Comparison of ENCODE assay signal across 10 cellular contexts in the genomic region with DNA sequence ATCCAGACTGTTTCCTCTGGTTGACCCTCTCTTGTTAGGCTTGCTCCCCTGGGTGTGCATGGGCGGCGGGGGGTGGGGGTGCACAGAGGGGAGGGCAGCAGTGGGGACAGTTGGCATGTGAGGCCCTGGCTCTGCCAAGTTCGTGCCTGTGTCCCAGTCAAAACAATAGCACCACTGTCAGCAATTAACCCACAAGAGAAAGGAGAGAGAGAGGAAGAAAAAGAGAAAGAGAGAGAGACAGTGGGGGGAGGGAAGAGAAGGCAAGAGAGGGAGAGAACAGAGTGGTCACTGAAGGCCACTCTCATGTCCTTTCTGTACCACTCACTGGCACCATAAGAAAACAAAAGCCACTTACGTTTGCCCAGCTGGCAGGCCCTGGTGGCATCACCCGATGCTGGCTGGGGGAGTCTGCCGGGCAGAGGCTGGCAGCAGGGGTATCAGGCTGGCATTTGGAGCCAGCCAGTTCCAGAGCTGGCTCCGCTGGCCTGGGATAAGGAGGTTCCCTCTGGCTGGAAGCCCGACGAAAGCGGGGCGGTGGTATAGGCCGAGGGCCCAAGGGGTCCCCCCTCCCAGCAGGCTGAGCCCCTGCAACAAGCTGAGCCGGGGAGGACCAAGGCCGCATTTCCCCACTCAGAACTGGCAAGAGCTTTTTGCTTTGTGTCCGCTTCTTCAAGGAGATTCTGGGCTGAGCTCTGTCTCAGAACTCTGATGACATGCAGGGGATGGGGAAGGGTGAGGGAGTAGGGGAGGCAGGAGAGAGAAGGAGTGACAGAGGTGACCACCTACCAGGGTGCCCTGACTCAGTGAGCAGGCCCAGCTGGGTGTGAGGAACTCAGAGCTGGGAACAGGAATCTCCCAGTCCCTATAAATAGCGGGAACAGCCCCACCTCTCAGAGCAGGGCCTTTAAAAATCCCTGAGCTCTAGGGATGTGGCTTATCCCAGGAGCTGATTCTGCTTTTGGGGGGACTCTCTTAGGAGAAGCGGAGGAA. TPM values are rescaled to one million over a fixed set of nuclear protein-coding genes. Genes with fewer than 3 reads are reported as not detected.
DNase-seq lines count a peak whose midpoint lies in the region; ATAC-seq and TF ChIP-seq lines count a peak whose summit lies in the region.
"Had no signal": no experiment of that assay in that cellular context is flagged by ENCODE, and none has a peak within 500 bp of the region (broad histone marks: within the 10 kb centered on the region; RNA-seq: fewer than 3 reads in every experiment).

No MANE protein-coding gene starts in this region.

- H2AFZ ChIP-seq in neuronal stem cell (ENCODE audit: low read length) = no peak overlapping the region

- peak overlapping the region; percentile 69 to 80 (median 76); a peak in 21 of 22 replicates for H3K9ac ChIP-seq in BLaER1 treated with 17β-estradiol and CSF1 and Interleukin-3, amounts not matched to agents 10 nM and 100 nM
- no peak overlapping the region for H3K9ac ChIP-seq in neuronal stem cell (ENCODE audit: low read depth, low read length, poor library complexity)

- no peak overlapping the region for H4K8ac ChIP-seq in neuronal stem cell (ENCODE audit: low read depth, low read length)

- no peak overlapping the region for H3K14ac ChIP-seq in neuronal stem cell (ENCODE audit: low read length)

- H2BK15ac ChIP-seq in neuronal stem cell (ENCODE audit: low read length) = no peak overlapping the region

- H2BK5ac ChIP-seq in neuronal stem cell (ENCODE audit: low read length) = no peak overlapping the region

- H3K27me3 ChIP-seq in BLaER1 treated with 17β-estradiol and CSF1 and Interleukin-3, amounts not matched to agents 10 nM and 100 nM = no peaks in the 10 kb centered on the region
- H3K27me3 ChIP-seq in esophagus squamous epithelium (no peaks in the 10 kb centered on the region), neuronal stem cell (ENCODE audit: control insufficient read depth in 3 of 3, insufficient read depth in 3 of 3, low read depth in 1 of 3, low read length in 3 of 3) (no peaks in the 10 kb centered on the region)
- H3K27me3 ChIP-seq: MG63 had no signal

- no peak overlapping the region for H4K91ac ChIP-seq in neuronal stem cell (ENCODE audit: low read depth, low read length, poor library complexity)

- no peak for ATAC-seq in HG03196 (IDR thresholded peaks at IDR 0.05; ENCODE audit: unreplicated experiment)

- peaks cover 4% of the 10 kb centered on the region for H3K79me1 ChIP-seq in neuronal stem cell (ENCODE audit: low read depth, low read length)

- H2BK120ac ChIP-seq in neuronal stem cell (ENCODE audit: low read depth, low read length) = no peak overlapping the region

- H3K4me2 ChIP-seq in BLaER1 treated with 17β-estradiol and CSF1 and Interleukin-3, amounts not matched to agents 10 nM and 100 nM = peak overlapping the region; percentile 78 to 99 (median 93)
- no peak overlapping the region for H3K4me2 ChIP-seq in neuronal stem cell (ENCODE audit: insufficient read depth, low read length, poor library complexity, severe bottlenecking)

- DNase-seq in NB4 (ENCODE audit: low read depth) (peak; percentile 28), esophagus squamous epithelium (lab: John Stamatoyannopoulos, UW) (no peak), neuronal stem cell (ENCODE audit: low spot score) (no peak), SIG-M5 treated with dmso at 0.1 percent for 504 hours (lab: John Stamatoyannopoulos, UW; ENCODE audit: unreplicated experiment) (no peak), NCI-H1694 (lab: John Stamatoyannopoulos, UW) (no peak), NCI-H1436 (lab: John Stamatoyannopoulos, UW) (no peak)
- DNase-seq: activated T-cell treated with anti-CD3 and anti-CD28 coated beads, Interleukin-2, amount 50 U/mL, for 48 hours; MG63 had no signal

- H3K9me3 ChIP-seq in BLaER1 treated with 17β-estradiol and CSF1 and Interleukin-3, amounts not matched to agents 10 nM and 100 nM (replicated peaks in 1 of 11) = peaks cover 0 to 1% (median 0%) of the 10 kb centered on the region in 11 experiments; a peak in 2 of 22 replicates
- H3K9me3 ChIP-seq in esophagus squamous epithelium = no peaks in the 10 kb centered on the region
- peaks cover 0 to 3% of the 10 kb centered on the region in 2 donors for H3K9me3 ChIP-seq in neuronal stem cell (replicated peaks in 1 of 2; ENCODE audit: control insufficient read depth in 2 of 2, insufficient read depth in 1 of 2, low read depth in 1 of 2, low read length in 2 of 2)
- H3K9me3 ChIP-seq: MG63 had no signal

- intact Hi-C loops in esophagus squamous epithelium (cut with DNase I) = no loop called here

- TF ChIP-seq CTCF in NB4 (IDR thresholded peaks at IDR 0.05; ENCODE audit: low read depth, low read length) (no peak), esophagus squamous epithelium (IDR thresholded peaks at IDR 0.05) (no peak)

- TF ChIP-seq POLR2A in NB4 (IDR thresholded peaks at IDR 0.05; ENCODE audit: extremely low read depth, insufficient read length) (no peak), esophagus squamous epithelium (IDR thresholded peaks at IDR 0.05) (no peak)

- peaks cover 16 to 68% (median 36%) of the 10 kb centered on the region in 11 experiments for H3K36me3 ChIP-seq in BLaER1 treated with 17β-estradiol and CSF1 and Interleukin-3, amounts not matched to agents 10 nM and 100 nM
- peaks cover 5 to 73% (median 6%) of the 10 kb centered on the region in 3 donors for H3K36me3 ChIP-seq in esophagus squamous epithelium
- H3K36me3 ChIP-seq in neuronal stem cell (replicated peaks in 1 of 2; ENCODE audit: control insufficient read depth in 2 of 2, insufficient read depth in 2 of 2, low read length in 2 of 2) = peaks cover 31 to 86% of the 10 kb centered on the region in 2 donors
- H3K36me3 ChIP-seq: MG63 had no signal

- no peak overlapping the region for H2AK5ac ChIP-seq in neuronal stem cell (ENCODE audit: low read depth, low read length)

- 71 to 82% methylated on average over 7 to 13 of the region's 17 CpGs for WGBS in esophagus squamous epithelium, 2 donors
- WGBS in neuronal stem cell (ENCODE audit: extremely low coverage in 2 of 2, insufficient read length in 2 of 2, insufficient replicate concordance in 1 of 2), 2 donors = no CpG with 5 or more reads among the region's 17 CpGs

- H3K27ac ChIP-seq in BLaER1 treated with 17β-estradiol and CSF1 and Interleukin-3, amounts not matched to agents 10 nM and 100 nM = peak overlapping the region; percentile 84 to 95 (median 92)
- peak overlapping the region; percentile 54 to 73 (median 67) for H3K27ac ChIP-seq in esophagus squamous epithelium
- no peak overlapping the region for H3K27ac ChIP-seq in neuronal stem cell (replicated peaks; ENCODE audit: low read length)

- no peak overlapping the region for H3K4ac ChIP-seq in neuronal stem cell (ENCODE audit: low read length)

- H3K4me3 ChIP-seq in BLaER1 treated with 17β-estradiol and CSF1 and Interleukin-3, amounts not matched to agents 10 nM and 100 nM = peak overlapping the region in 8 of 10 experiments; percentile 14 to 51 (median 30); a peak in 9 of 20 replicates
- no peak overlapping the region for H3K4me3 ChIP-seq in NB4 (ENCODE audit: low read depth, low read length)
- H3K4me3 ChIP-seq in esophagus squamous epithelium = no peak overlapping the region
- no peak overlapping the region for H3K4me3 ChIP-seq in neuronal stem cell (ENCODE audit: low read length in 2 of 2)
- H3K4me3 ChIP-seq: MG63 had no signal

- peaks cover 79 to 90% (median 87%) of the 10 kb centered on the region in 10 experiments for H3K4me1 ChIP-seq in BLaER1 treated with 17β-estradiol and CSF1 and Interleukin-3, amounts not matched to agents 10 nM and 100 nM
- peaks cover 22 to 70% (median 43%) of the 10 kb centered on the region in 3 donors for H3K4me1 ChIP-seq in esophagus squamous epithelium
- H3K4me1 ChIP-seq in neuronal stem cell (ENCODE audit: control insufficient read depth in 2 of 2, insufficient read depth in 1 of 2, low read depth in 1 of 2, low read length in 2 of 2) = peaks cover 0 to 5% of the 10 kb centered on the region in 2 donors

- H3K23ac ChIP-seq in neuronal stem cell (ENCODE audit: low read depth, low read length, poor library complexity) = no peak overlapping the region

- H3K18ac ChIP-seq in neuronal stem cell (ENCODE audit: low read length) = peak overlapping the region; percentile 42

- peaks cover 0 to 37% (median 0%) of the 10 kb centered on the region in 11 experiments; a peak in 5 of 22 replicates for H4K20me1 ChIP-seq in BLaER1 treated with 17β-estradiol and CSF1 and Interleukin-3, amounts not matched to agents 10 nM and 100 nM

- H2BK12ac ChIP-seq in neuronal stem cell (ENCODE audit: low read length) = no peak overlapping the region

RNA-seq across cellular contexts. Expression of a gene that starts 27.9 kb away (rescaled TPM):
- total RNA-seq in esophagus squamous epithelium = 10 to 100 TPM; 19.4 to 40.2 (median 21.3) TPM
- polyA plus RNA-seq in neuronal stem cell (2013, experiment 1 of 2) = 15.3 TPM
- 16.6 TPM for polyA plus RNA-seq in neuronal stem cell (2013, experiment 2 of 2)

RNA-seq across cellular contexts. Expression of a gene that starts 49.5 kb away (rescaled TPM):
- 10 to 100 TPM; 13.2 to 62.8 (median 23.8) TPM for total RNA-seq in esophagus squamous epithelium
- 18.0 TPM for polyA plus RNA-seq in neuronal stem cell (2013, experiment 1 of 2)
- polyA plus RNA-seq in neuronal stem cell (2013, experiment 2 of 2) = 21.9 TPM

RNA-seq across cellular contexts. Expression of a gene that starts 55.1 kb away (rescaled TPM):
- total RNA-seq in esophagus squamous epithelium = 10 to 100 TPM; 29.5 to 42.3 (median 34.0) TPM
- polyA plus RNA-seq in neuronal stem cell (2013, experiment 1 of 2) = 18.4 TPM
- 19.2 TPM for polyA plus RNA-seq in neuronal stem cell (2013, experiment 2 of 2)

Comparison
In these comparisons a context has a peak if more than half of its experiments do, and no peak if none do; other contexts are left out.
1. H3K4me3 ChIP-seq: peak in BLaER1 treated with 17β-estradiol and CSF1 and Interleukin-3, amounts not matched to agents 10 nM and 100 nM (8 of 10); none in NB4 (single experiment), esophagus squamous epithelium (0 of 4) and neuronal stem cell (0 of 2).